10 cellular contexts compared by ENCODE assay signal in genomic region chr17:83109793-83110645, GRCh38. TPM values are rescaled to one million over a fixed set of nuclear protein-coding genes. Genes with fewer than 3 reads are reported as not detected.
DNase-seq lines count a peak whose midpoint lies in the region; ATAC-seq and TF ChIP-seq lines count a peak whose summit lies in the region.
"Had no signal": no experiment of that assay in that cellular context is flagged by ENCODE, and none has a peak within 500 bp of the region (broad histone marks: within the 10 kb centered on the region; RNA-seq: fewer than 3 reads in every experiment).

No MANE protein-coding gene starts in this region.

- DNase-seq in AG04449 (ENCODE audit: low read depth, low spot score) (peak; percentile 78), NCI-H2029 treated with DMSO at 0.1 percent for 48 hours (lab: John Stamatoyannopoulos, UW) (peak; percentile 54), dermis blood vessel endothelial cell (peak; percentile 93), mucosa of descending colon (peak; percentile 82 to 89 (median 85)), SKM-1 treated with dmso at 0.1 percent for 144 hours (lab: John Stamatoyannopoulos, UW; ENCODE audit: unreplicated experiment) (no peak)
- DNase-seq in effector memory CD4-positive, alpha-beta T cell: no peak
- DNase-seq: GF-D8, NCI-H2081 treated with DMSO at 0.1 percent for 48 hours had no signal

- POLR2A ChIA-PET in AG04449 (lab: Yijun Ruan, JAX): interaction anchor here (1.0 kb wide), 1 partner anchor 31 kb away, joined by 3 read pairs; the partner anchor contains the start of gene METRNL

- intact Hi-C loops in mucosa of descending colon (cut with DNase I, micrococcal nuclease): no loop called here

- ATAC-seq in mucosa of descending colon: peak; percentile 81
- no peak for ATAC-seq in GM21390 (IDR thresholded peaks at IDR 0.05; ENCODE audit: unreplicated experiment)
- ATAC-seq in GM19397 (IDR thresholded peaks at IDR 0.05; ENCODE audit: unreplicated experiment): no peak

- CTCF ChIA-PET in AG04449 (lab: Yijun Ruan, JAX): interaction anchor here (1.5 kb wide), 1 partner anchor 91 kb away, joined by 3 read pairs; no protein-coding TSS in a partner anchor

- no peaks in the 10 kb centered on the region for H3K36me3 ChIP-seq in mucosa of descending colon (ENCODE audit: low read depth)
- H3K36me3 ChIP-seq in effector memory CD4-positive, alpha-beta T cell (ENCODE audit: control insufficient read depth, insufficient read depth, low read length): no peaks in the 10 kb centered on the region

- H3K27me3 ChIP-seq in effector memory CD4-positive, alpha-beta T cell (replicated peaks; ENCODE audit: control insufficient read depth, insufficient read depth, low read length, poor library complexity, severe bottlenecking): no peaks in the 10 kb centered on the region

- no peak overlapping the region for H3K27ac ChIP-seq in effector memory CD4-positive, alpha-beta T cell (ENCODE audit: insufficient read depth, low read length, poor library complexity, severe bottlenecking)

- no peaks in the 10 kb centered on the region for H3K9me3 ChIP-seq in mucosa of descending colon
- no peaks in the 10 kb centered on the region for H3K9me3 ChIP-seq in effector memory CD4-positive, alpha-beta T cell (ENCODE audit: control insufficient read depth, low read length)

- no peak for TF ChIP-seq CTCF in AG04449 (IDR thresholded peaks at IDR 0.05; ENCODE audit: insufficient read depth, low read length, missing control alignments)
- TF ChIP-seq CTCF in mucosa of descending colon (IDR thresholded peaks at IDR 0.05): no peak

- peaks cover 15% of the 10 kb centered on the region for H3K4me1 ChIP-seq in mucosa of descending colon (ENCODE audit: low read depth)
- H3K4me1 ChIP-seq in effector memory CD4-positive, alpha-beta T cell (ENCODE audit: control insufficient read depth, insufficient read depth, low read length, poor library complexity, severe bottlenecking): no peaks in the 10 kb centered on the region

- H3K4me3 ChIP-seq in AG04449 (ENCODE audit: low read depth, low read length): peak overlapping the region; percentile 23; the same call in 1 of the 2 replicates
- no peak overlapping the region for H3K4me3 ChIP-seq in mucosa of descending colon
- no peak overlapping the region for H3K4me3 ChIP-seq in effector memory CD4-positive, alpha-beta T cell (ENCODE audit: insufficient read depth, low read depth, low read length, poor library complexity, severe bottlenecking)

RNA-seq across cellular contexts. Expression of gene METRNL, which starts 30.6 kb away (rescaled TPM):
- total RNA-seq in dermis blood vessel endothelial cell (80.6 and 85.3 TPM in 2 replicates), mucosa of descending colon (100 to 1,000 TPM in 2 of 3 donors, 10 to 100 TPM in 1; 78.6 to 134 (median 116) TPM)

Comparison
In these comparisons a context has a peak if more than half of its experiments do, and no peak if none do; other contexts are left out.
1. DNase-seq: peak in AG04449 (single experiment), NCI-H2029 treated with DMSO at 0.1 percent for 48 hours (single experiment), dermis blood vessel endothelial cell (single experiment) and mucosa of descending colon (3 of 3); none in SKM-1 treated with dmso at 0.1 percent for 144 hours (single experiment) and effector memory CD4-positive, alpha-beta T cell (0 of 3).